ENCODE assay signal across 8 cellular contexts in genomic region chr9:26656003-26656940, GRCh38.
DNase-seq lines count a peak whose midpoint lies in the region; ATAC-seq and TF ChIP-seq lines count a peak whose summit lies in the region.

No MANE protein-coding gene starts in this region.

- no peaks in the 10 kb centered on the region for H3K4me1 Mint-ChIP-seq in CD4-positive, alpha-beta memory T cell
- no peaks in the 10 kb centered on the region for H3K4me1 Mint-ChIP-seq in activated T-helper 1 cell treated with anti-CD3 and anti-CD28 coated beads, Interleukin-12 subunit alpha, Interleukin-12 subunit beta, Interleukin-2, Interleukin-4 antibody, amounts not matched to agents 30 ng/mL and 10 ng/mL and 1 ng/mL, durations not matched to agents 14 hours and 24 hours and 36 hours (ENCODE audit: low read depth)

- H3K4me3 ChIP-seq in HAP-1, result no peak overlapping the region
- no peak overlapping the region for H3K4me3 ChIP-seq in CD4-positive, alpha-beta memory T cell (ENCODE audit: low read length in 2 of 2)
- no peak overlapping the region for H3K4me3 ChIP-seq in coronary artery

- no peak overlapping the region for H3K27ac ChIP-seq in CD4-positive, alpha-beta memory T cell (ENCODE audit: low read depth, low read length)
- no peak overlapping the region for H3K27ac ChIP-seq in coronary artery

- peaks cover 11% of the 10 kb centered on the region for H3K4me1 ChIP-seq in HAP-1
- no peaks in the 10 kb centered on the region for H3K4me1 ChIP-seq in CD4-positive, alpha-beta memory T cell (ENCODE audit: insufficient read depth, low read length)

- no peak overlapping the region for H3K27ac Mint-ChIP-seq in CD4-positive, alpha-beta memory T cell
- no peak overlapping the region for H3K27ac Mint-ChIP-seq in activated T-helper 1 cell treated with anti-CD3 and anti-CD28 coated beads, Interleukin-12 subunit alpha, Interleukin-12 subunit beta, Interleukin-2, Interleukin-4 antibody, amounts not matched to agents 30 ng/mL and 10 ng/mL and 1 ng/mL, durations not matched to agents 14 hours and 24 hours and 36 hours

- no peak overlapping the region for H3K4me3 Mint-ChIP-seq in CD4-positive, alpha-beta memory T cell
- H3K4me3 Mint-ChIP-seq in activated T-helper 1 cell treated with anti-CD3 and anti-CD28 coated beads, Interleukin-12 subunit alpha, Interleukin-12 subunit beta, Interleukin-2, Interleukin-4 antibody, amounts not matched to agents 30 ng/mL and 10 ng/mL and 1 ng/mL, durations not matched to agents 14 hours and 24 hours and 36 hours, result no peak overlapping the region

- peak; percentile 71 for DNase-seq in AG20443 (ENCODE audit: low spot score)
- peak; percentile 64 to 71 for DNase-seq in HAP-1 (ENCODE audit: low spot score in 2 of 2)
- DNase-seq in SK-N-DZ (ENCODE audit: low spot score), result peak; percentile 6
- DNase-seq in hepatic stellate cell (ENCODE audit: low spot score), result peak; percentile 14
- no peak for DNase-seq in CD4-positive, alpha-beta memory T cell
- no peak for DNase-seq in activated T-helper 1 cell treated with anti-CD3 and anti-CD28 coated beads, Interleukin-12 subunit alpha, Interleukin-12 subunit beta, Interleukin-2, Interleukin-4 antibody, amounts not matched to agents 30 ng/mL and 10 ng/mL and 1 ng/mL, durations not matched to agents 14 hours and 24 hours and 36 hours (ENCODE audit: low spot score)
- DNase-seq in coronary artery (ENCODE audit: low spot score), result no peak

- CTCF ChIA-PET in CD4-positive, alpha-beta memory T cell (lab: Charles Lee; ENCODE audit: partially characterized antibody), result no interaction called here

- H3K27me3 ChIP-seq in HAP-1 (ENCODE audit: low read depth), result no peaks in the 10 kb centered on the region
- H3K27me3 ChIP-seq in CD4-positive, alpha-beta memory T cell (ENCODE audit: insufficient read depth, low read length), result no peaks in the 10 kb centered on the region

- intact Hi-C loops in CD4-positive, alpha-beta memory T cell (cut with micrococcal nuclease), result no loop called here
- intact Hi-C loops in activated T-helper 1 cell treated with anti-CD3 and anti-CD28 coated beads, Interleukin-12 subunit alpha, Interleukin-12 subunit beta, Interleukin-2, Interleukin-4 antibody, amounts not matched to agents 30 ng/mL and 10 ng/mL and 1 ng/mL, durations not matched to agents 14 hours and 24 hours and 36 hours (cut with micrococcal nuclease), result no loop called here

- no peaks in the 10 kb centered on the region for H3K27me3 Mint-ChIP-seq in CD4-positive, alpha-beta memory T cell
- H3K27me3 Mint-ChIP-seq in activated T-helper 1 cell treated with anti-CD3 and anti-CD28 coated beads, Interleukin-12 subunit alpha, Interleukin-12 subunit beta, Interleukin-2, Interleukin-4 antibody, amounts not matched to agents 30 ng/mL and 10 ng/mL and 1 ng/mL, durations not matched to agents 14 hours and 24 hours and 36 hours (ENCODE audit: insufficient read depth), result no peaks in the 10 kb centered on the region

- H3K36me3 ChIP-seq in HAP-1 (replicated peaks), result no peaks in the 10 kb centered on the region
- H3K36me3 ChIP-seq in CD4-positive, alpha-beta memory T cell (ENCODE audit: insufficient read depth, low read length), result no peaks in the 10 kb centered on the region

- ATAC-seq in HG03432 (IDR thresholded peaks at IDR 0.05; ENCODE audit: unreplicated experiment), result no peak

- in situ Hi-C loops in HAP-1 (cut with MboI; ENCODE audit: low sequenced_read_pairs), result no loop called here

- peaks cover 0 to 5% (median 0%) of the 10 kb centered on the region in 8 donors for H3K9me3 Mint-ChIP-seq in CD4-positive, alpha-beta memory T cell
- no peaks in the 10 kb centered on the region for H3K9me3 Mint-ChIP-seq in activated T-helper 1 cell treated with anti-CD3 and anti-CD28 coated beads, Interleukin-12 subunit alpha, Interleukin-12 subunit beta, Interleukin-2, Interleukin-4 antibody, amounts not matched to agents 30 ng/mL and 10 ng/mL and 1 ng/mL, durations not matched to agents 14 hours and 24 hours and 36 hours

- no peaks in the 10 kb centered on the region for H3K9me3 ChIP-seq in HAP-1
- no peaks in the 10 kb centered on the region for H3K9me3 ChIP-seq in CD4-positive, alpha-beta memory T cell (ENCODE audit: control insufficient read depth in 1 of 2, low read length in 2 of 2)

- POLR2A ChIA-PET in CD4-positive, alpha-beta memory T cell (lab: Charles Lee; ENCODE audit: partially characterized antibody), result no interaction called here

- no peaks in the 10 kb centered on the region for H3K36me3 Mint-ChIP-seq in CD4-positive, alpha-beta memory T cell
- H3K36me3 Mint-ChIP-seq in activated T-helper 1 cell treated with anti-CD3 and anti-CD28 coated beads, Interleukin-12 subunit alpha, Interleukin-12 subunit beta, Interleukin-2, Interleukin-4 antibody, amounts not matched to agents 30 ng/mL and 10 ng/mL and 1 ng/mL, durations not matched to agents 14 hours and 24 hours and 36 hours (ENCODE audit: low read depth), result no peaks in the 10 kb centered on the region

- TF ChIP-seq CTCF in coronary artery (IDR thresholded peaks at IDR 0.05), result no peak

Comparison
In these comparisons a context has a peak if more than half of its experiments do, and no peak if none do; other contexts are left out.
1. DNase-seq: peak in AG20443 (single experiment), HAP-1 (2 of 2), SK-N-DZ (single experiment) and hepatic stellate cell (single experiment); none in CD4-positive, alpha-beta memory T cell (0 of 5), activated T-helper 1 cell treated with anti-CD3 and anti-CD28 coated beads, Interleukin-12 subunit alpha, Interleukin-12 subunit beta, Interleukin-2, Interleukin-4 antibody, amounts not matched to agents 30 ng/mL and 10 ng/mL and 1 ng/mL, durations not matched to agents 14 hours and 24 hours and 36 hours (single experiment) and coronary artery (single experiment).